ENCODE assay signal across 18 cellular contexts in the genomic region with DNA sequence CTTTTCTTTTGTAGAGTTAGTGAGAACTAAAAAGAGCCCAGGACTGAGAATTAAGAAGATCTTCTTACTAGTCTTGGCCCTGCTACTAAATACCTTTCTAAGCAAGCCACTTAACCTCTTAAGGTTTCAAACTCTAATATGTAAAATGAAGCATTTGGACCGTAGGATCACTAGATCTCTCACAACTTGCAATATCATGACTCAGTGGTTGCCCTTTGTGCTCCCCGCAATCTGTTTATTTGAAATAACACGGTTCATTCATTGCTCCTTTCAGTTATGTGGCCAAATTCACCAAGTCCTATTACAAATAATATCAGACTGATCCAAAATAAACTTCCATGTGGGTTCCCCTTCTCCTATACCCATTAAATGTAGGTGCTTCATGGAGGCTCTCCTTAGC. TPM values are rescaled to one million over a fixed set of nuclear protein-coding genes. Genes with fewer than 3 reads are reported as not detected.
"Had no signal": no experiment of that assay in that cellular context is flagged by ENCODE, and none has a peak within 500 bp of the region (broad histone marks: within the 10 kb centered on the region; RNA-seq: fewer than 3 reads in every experiment).

No MANE protein-coding gene starts in this region.

- H3K4me3 ChIP-seq: dorsolateral prefrontal cortex, lung, neural progenitor cell, uterus had no signal

- H3K36me3 ChIP-seq: neural progenitor cell, uterus had no signal

- DNase-seq: activated CD4-positive, alpha-beta T cell treated with anti-CD3 and anti-CD28 coated beads for 1 hour; activated gamma-delta T cell treated with Interleukin-2 at 50 U/mL for 16 hours; activated T-cell treated with anti-CD3 and anti-CD28 coated beads, Interleukin-2, amount 50 U/mL, for 1 hour; aorta; dorsolateral prefrontal cortex; effector memory CD8-positive, alpha-beta T cell; immature natural killer cell; kidney glomerular epithelial cell; naive thymus-derived CD8-positive, alpha-beta T cell; retina; stimulated activated CD4-positive, alpha-beta T cell treated with anti-CD3 and anti-CD28 coated beads, Interleukin-12 subunit alpha, Interleukin-12 subunit beta, amount 100 ng/mL, for 4 hours; stimulated activated CD4-positive, alpha-beta T cell treated with anti-CD3 and anti-CD28 coated beads, Interleukin-4, amount 100 ng/mL, for 4 hours; stimulated activated naive CD8-positive, alpha-beta T cell treated with anti-CD3 and anti-CD28 coated beads, Interleukin-15, Interleukin-2, amounts not matched to agents 100 U/mL and 50 U/mL, for 24 hours; T-cell; trophoblast cell; uterus had no signal

- ATAC-seq: effector memory CD8-positive, alpha-beta T cell; naive thymus-derived CD8-positive, alpha-beta T cell; stimulated activated naive CD8-positive, alpha-beta T cell treated with anti-CD3 and anti-CD28 coated beads, Interleukin-15, Interleukin-2, amounts not matched to agents 100 U/mL and 50 U/mL, for 24 hours; T-cell had no signal

- H3K27ac ChIP-seq: neural progenitor cell had no signal

- H3K9me3 ChIP-seq: uterus had no signal

- H3K27me3 ChIP-seq: neural progenitor cell, uterus had no signal

RNA-seq across cellular contexts. Expression of a gene that starts 10.8 kb away (rescaled TPM):
- total RNA-seq: naive thymus-derived CD8-positive, alpha-beta T cell had no signal
- polyA plus RNA-seq: immature natural killer cell; naive thymus-derived CD8-positive, alpha-beta T cell had no signal
